Comparison of ENCODE assay signal across 12 cellular contexts in genomic region chr16:20555648-20556047, GRCh38. TPM values are rescaled to one million over a fixed set of nuclear protein-coding genes. Genes with fewer than 3 reads are reported as not detected.
"Had no signal": no experiment of that assay in that cellular context is flagged by ENCODE, and none has a peak within 500 bp of the region (broad histone marks: within the 10 kb centered on the region; RNA-seq: fewer than 3 reads in every experiment).

No MANE protein-coding gene starts in this region.

RNA-seq across cellular contexts. Expression of gene ACSM2B, which starts 20.5 kb away (rescaled TPM):
- total RNA-seq: activated CD4-positive, alpha-beta memory T cell treated with anti-CD3 and anti-CD28 coated beads, Interleukin-2, amount 10 ng/mL, durations not matched to agents 7 days and 5 days; activated CD4-positive, alpha-beta T cell treated with anti-CD3 and anti-CD28 coated beads for 36 hours; activated CD4-positive, alpha-beta T cell treated with anti-CD3 and anti-CD28 coated beads, Interleukin-2, amount 10 ng/mL, durations not matched to agents 7 days and 5 days; activated CD8-positive, alpha-beta T cell treated with anti-CD3 and anti-CD28 coated beads, Interleukin-2, amount 10 ng/mL, durations not matched to agents 7 days and 5 days; activated naive CD8-positive, alpha-beta T cell treated with anti-CD3 and anti-CD28 coated beads, Interleukin-2, amount 10 ng/mL, durations not matched to agents 7 days and 5 days; ascending aorta; bronchial epithelial cell; cardiac muscle cell; chondrocyte; T-helper 1 cell treated with Interleukin-12 subunit alpha and Interleukin-12 subunit beta and Interleukin-4 antibody, amounts not matched to agents 30 ng/mL and 1 ng/mL, for 36 hours; T-helper 17 cell; T-helper 2 cell treated with Interferon-gamma antibody and Interleukin-4, amounts not matched to agents 100 ng/mL and 5 ng/mL, for 36 hours had no signal
- polyA plus RNA-seq: cardiac muscle cell had no signal
